ENCODE assay signal across 1 cellular context in the genomic region with DNA sequence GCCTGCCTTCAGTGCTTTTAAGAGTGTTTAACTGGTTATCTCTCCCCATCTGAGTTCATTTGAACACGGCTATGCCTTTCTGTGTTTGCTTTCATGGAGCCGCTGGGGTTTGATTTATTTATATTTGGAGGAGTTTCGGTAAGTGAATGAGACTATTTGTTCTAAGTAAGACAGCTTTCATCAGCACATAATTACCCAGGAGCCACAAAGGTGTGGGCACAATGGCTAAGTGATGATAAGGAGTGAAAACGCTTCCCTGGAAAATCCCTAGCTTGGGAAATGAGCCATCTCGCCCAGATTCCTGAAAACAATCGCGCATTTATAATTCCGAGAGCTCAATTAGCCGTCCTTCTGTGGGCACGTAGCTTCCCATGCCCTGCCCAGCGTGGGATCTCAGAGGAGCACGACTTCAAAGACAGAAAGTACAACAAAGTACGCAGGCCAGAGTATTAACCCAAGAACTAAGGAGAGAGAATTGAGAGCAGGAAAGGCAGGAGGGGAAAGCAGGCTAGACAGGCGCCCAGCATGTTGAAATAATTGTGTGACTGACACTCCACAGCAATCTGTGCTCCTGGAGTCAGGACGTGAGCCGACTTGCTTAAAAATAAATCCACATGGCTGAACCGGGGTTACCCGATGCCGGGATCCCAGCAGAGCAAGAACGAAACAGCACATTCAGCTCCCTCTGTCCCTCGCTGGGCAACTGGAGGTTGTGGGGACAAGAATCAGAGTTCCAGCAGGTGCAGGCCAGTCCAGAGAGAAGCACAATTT.
TF ChIP-seq lines count a peak whose summit lies in the region.

No MANE protein-coding gene starts in this region.

TF ChIP-seq in WTC11, 78 proteins besides CTCF, POLR2A, EP300 and RAD21 (continued from another document):
- TF ChIP-seq, protein P1, sequence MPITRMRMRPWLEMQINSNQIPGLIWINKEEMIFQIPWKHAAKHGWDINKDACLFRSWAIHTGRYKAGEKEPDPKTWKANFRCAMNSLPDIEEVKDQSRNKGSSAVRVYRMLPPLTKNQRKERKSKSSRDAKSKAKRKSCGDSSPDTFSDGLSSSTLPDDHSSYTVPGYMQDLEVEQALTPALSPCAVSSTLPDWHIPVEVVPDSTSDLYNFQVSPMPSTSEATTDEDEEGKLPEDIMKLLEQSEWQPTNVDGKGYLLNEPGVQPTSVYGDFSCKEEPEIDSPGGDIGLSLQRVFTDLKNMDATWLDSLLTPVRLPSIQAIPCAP (CRISPR knock-in tag; IDR thresholded peaks at IDR 0.05), result no peak
